15 cellular contexts compared by ENCODE assay signal in genomic region chr3:187265461-187265955, GRCh38. TPM values are rescaled to one million over a fixed set of nuclear protein-coding genes. Genes with fewer than 3 reads are reported as not detected.
A peak's percentile ranks its signal among the peaks of the same experiment; 100 is the strongest.
DNase-seq lines count a peak whose midpoint lies in the region; ATAC-seq and TF ChIP-seq lines count a peak whose summit lies in the region.
"Had no signal": no experiment of that assay in that cellular context is flagged by ENCODE, and none has a peak within 500 bp of the region (broad histone marks: within the 10 kb centered on the region; RNA-seq: fewer than 3 reads in every experiment).

No MANE protein-coding gene starts in this region.

- H3K27ac ChIP-seq in left lung (peak overlapping the region in 1 of 2 donors; percentile 34), gastrocnemius medialis (peak overlapping the region; percentile 3 to 50 (median 32)), RWPE1 (no peak overlapping the region)
- H3K27ac ChIP-seq: breast epithelium had no signal

- DNase-seq in Kasumi-1 (lab: John Stamatoyannopoulos, UW) (peak; percentile 2 to 11), chondrocyte (ENCODE audit: low spot score) (no peak), left lung (no peak), gastrocnemius medialis (no peak), RWPE1 (ENCODE audit: low spot score) (no peak)
- DNase-seq: activated CD4-positive, alpha-beta T cell treated with anti-CD3 and anti-CD28 coated beads, Interleukin-2, amount 10 ng/mL, durations not matched to agents 24 days and 14 days; activated naive CD4-positive, alpha-beta T cell treated with anti-CD3 and anti-CD28 coated beads for 36 hours; activated T-cell treated with anti-CD3 and anti-CD28 coated beads for 4 hours; effector memory CD4-positive, alpha-beta T cell; NCI-H2171 treated with DMSO at 0.1 percent for 48 hours; posterior cingulate gyrus had no signal

- H3K27me3 ChIP-seq in left lung, result no peaks in the 10 kb centered on the region
- H3K27me3 ChIP-seq in gastrocnemius medialis, result no peaks in the 10 kb centered on the region
- H3K27me3 ChIP-seq: breast epithelium had no signal

- H3K9me3 Mint-ChIP-seq in chondrocyte (ENCODE audit: low read depth), result peaks cover 27% of the 10 kb centered on the region
- H3K9me3 Mint-ChIP-seq: activated CD4-positive, alpha-beta T cell treated with anti-CD3 and anti-CD28 coated beads, Interleukin-2, amount 10 ng/mL, durations not matched to agents 24 days and 14 days had no signal

- CTCF ChIA-PET in RWPE1 (lab: Yijun Ruan, JAX), result interaction anchor here (0.7 kb wide), 1 partner anchor 9 kb away, joined by 3 read pairs; no protein-coding TSS in a partner anchor

- H3K4me1 ChIP-seq in left lung, result peaks cover 0 to 16% of the 10 kb centered on the region in 2 donors
- H3K4me1 ChIP-seq in gastrocnemius medialis, result peaks cover 28 to 36% of the 10 kb centered on the region in 2 donors
- H3K4me1 ChIP-seq: breast epithelium had no signal

- peaks cover 7% of the 10 kb centered on the region for H3K36me3 Mint-ChIP-seq in chondrocyte (ENCODE audit: low read depth)

- in situ Hi-C loops in gastrocnemius medialis (cut with MboI; ENCODE audit: low sequenced_read_pairs in 4 of 4), result no loop called here

- ATAC-seq in left lung, result peak; percentile 36
- peak in 1 of 2 donors; percentile 68 for ATAC-seq in gastrocnemius medialis
- no peak for ATAC-seq in GM18520 (IDR thresholded peaks at IDR 0.05; ENCODE audit: unreplicated experiment)
- ATAC-seq in GM19351 (IDR thresholded peaks at IDR 0.05; ENCODE audit: unreplicated experiment), result no peak
- no peak for ATAC-seq in GM19452 (IDR thresholded peaks at IDR 0.05; ENCODE audit: unreplicated experiment)

- H3K4me3 ChIP-seq in left lung (no peak overlapping the region), gastrocnemius medialis (no peak overlapping the region)
- H3K4me3 ChIP-seq: breast epithelium had no signal

- POLR2A ChIA-PET in RWPE1 (lab: Yijun Ruan, JAX; ENCODE audit: low non-redundant PET), result no interaction called here

- H3K36me3 ChIP-seq in left lung, result no peaks in the 10 kb centered on the region
- no peaks in the 10 kb centered on the region for H3K36me3 ChIP-seq in gastrocnemius medialis
- H3K36me3 ChIP-seq: breast epithelium had no signal

- intact Hi-C loops in left lung (cut with DNase I) (no loop called here), gastrocnemius medialis (cut with DNase I; ENCODE audit: low total_unique reads) (no loop called here)

- H3K27me3 Mint-ChIP-seq in chondrocyte (ENCODE audit: low read depth), result no peaks in the 10 kb centered on the region

- TF ChIP-seq CTCF in chondrocyte (IDR thresholded peaks at IDR 0.05), result no peak
- no peak for TF ChIP-seq CTCF in left lung (IDR thresholded peaks at IDR 0.05)
- TF ChIP-seq CTCF in gastrocnemius medialis (IDR thresholded peaks at IDR 0.05 in 4 of 5, conservative IDR thresholded peaks at IDR 0.05 in 1 of 5), result no peak
- TF ChIP-seq CTCF in RWPE1 (conservative IDR thresholded peaks at IDR 0.05; ENCODE audit: low read depth), result no peak

- peak overlapping the region; percentile 72 for H3K27ac Mint-ChIP-seq in chondrocyte (ENCODE audit: unreplicated experiment)
- H3K27ac Mint-ChIP-seq: activated CD4-positive, alpha-beta T cell treated with anti-CD3 and anti-CD28 coated beads, Interleukin-2, amount 10 ng/mL, durations not matched to agents 24 days and 14 days; activated naive CD4-positive, alpha-beta T cell treated with anti-CD3 and anti-CD28 coated beads for 36 hours had no signal

- no peak overlapping the region for H3K4me3 Mint-ChIP-seq in chondrocyte (ENCODE audit: unreplicated experiment)
- H3K4me3 Mint-ChIP-seq: activated CD4-positive, alpha-beta T cell treated with anti-CD3 and anti-CD28 coated beads, Interleukin-2, amount 10 ng/mL, durations not matched to agents 24 days and 14 days; activated naive CD4-positive, alpha-beta T cell treated with anti-CD3 and anti-CD28 coated beads for 36 hours had no signal

- TF ChIP-seq POLR2A in gastrocnemius medialis (IDR thresholded peaks at IDR 0.05), result no peak

- peaks cover 32% of the 10 kb centered on the region for H3K4me1 Mint-ChIP-seq in chondrocyte (ENCODE audit: low read depth)
- H3K4me1 Mint-ChIP-seq: activated CD4-positive, alpha-beta T cell treated with anti-CD3 and anti-CD28 coated beads, Interleukin-2, amount 10 ng/mL, durations not matched to agents 24 days and 14 days had no signal

- H3K9me3 ChIP-seq in left lung (peaks cover 0 to 16% of the 10 kb centered on the region in 2 donors), gastrocnemius medialis (no peaks in the 10 kb centered on the region)

RNA-seq across cellular contexts. Expression of gene MASP1, which starts 26.0 kb away (rescaled TPM):
- total RNA-seq in chondrocyte, result 0.34 to 2.0 TPM (median 0.92 TPM) in 3 replicates
- total RNA-seq in left lung, result 1 to 10 TPM in 1 of 2 donors, under 1 TPM in 1; 0.42 to 4.5 TPM
- total RNA-seq in gastrocnemius medialis, result 1 to 10 TPM in 2 of 4 donors, under 1 TPM in 2; 0.27 to 7.3 (median 2.6) TPM
- total RNA-seq: activated CD4-positive, alpha-beta T cell treated with anti-CD3 and anti-CD28 coated beads, Interleukin-2, amount 10 ng/mL, durations not matched to agents 24 days and 14 days; activated naive CD4-positive, alpha-beta T cell treated with anti-CD3 and anti-CD28 coated beads for 36 hours had no signal

Comparison
In these comparisons a context has a peak if more than half of its experiments do, and no peak if none do; other contexts are left out.
1. DNase-seq: peak in Kasumi-1 (2 of 2); none in chondrocyte (single experiment), left lung (0 of 2), gastrocnemius medialis (0 of 2) and RWPE1 (single experiment).